In the genomic region with DNA sequence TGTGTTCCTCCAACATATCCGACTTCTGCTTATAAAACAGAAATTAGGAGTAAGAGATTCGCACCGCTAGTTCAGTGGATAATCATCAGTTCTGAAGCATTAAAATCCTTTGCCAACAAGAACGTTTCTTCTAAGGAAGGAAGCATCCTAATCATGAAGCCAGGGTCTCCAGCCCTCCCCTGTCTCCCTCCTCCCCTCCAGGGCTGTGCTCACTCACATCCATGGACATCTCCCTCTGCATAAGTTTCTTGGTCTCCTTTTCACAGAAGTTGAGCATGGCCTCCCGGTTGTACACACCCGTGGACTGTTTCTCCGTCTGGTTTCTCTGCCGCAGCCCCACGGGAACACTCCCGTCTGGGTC, we compare ENCODE assay signal across 10 cellular contexts. TPM values are rescaled to one million over a fixed set of nuclear protein-coding genes. Genes with fewer than 3 reads are reported as not detected.
DNase-seq lines count a peak whose midpoint lies in the region; ATAC-seq and TF ChIP-seq lines count a peak whose summit lies in the region.
"Had no signal": no experiment of that assay in that cellular context is flagged by ENCODE, and none has a peak within 500 bp of the region (broad histone marks: within the 10 kb centered on the region; RNA-seq: fewer than 3 reads in every experiment).

No MANE protein-coding gene starts in this region.

- H3K27ac Mint-ChIP-seq in nephron = peak overlapping the region; percentile 73 to 85 (median 83)
- H3K27ac Mint-ChIP-seq in activated naive CD8-positive, alpha-beta T cell treated with anti-CD3 and anti-CD28 coated beads for 36 hours = no peak overlapping the region

- TF ChIP-seq EP300 in transverse colon (IDR thresholded peaks at IDR 0.05; ENCODE audit: low read depth) = no peak

- intact Hi-C loops in transverse colon (cut with DNase I; ENCODE audit: low total_unique reads) = loop anchor here (2.0 kb wide), 1 partner anchor 49 kb away; no protein-coding TSS in a partner anchor

- H3K4me3 Mint-ChIP-seq in nephron = peak overlapping the region; percentile 73 to 81 (median 79)
- H3K4me3 Mint-ChIP-seq in activated naive CD8-positive, alpha-beta T cell treated with anti-CD3 and anti-CD28 coated beads for 36 hours = no peak overlapping the region

- peak; percentile 26 for ATAC-seq in SK-N-SH treated with all-trans-retinoic acid at 6 μM for 48 hours
- ATAC-seq in GM18498 (IDR thresholded peaks at IDR 0.05; ENCODE audit: unreplicated experiment) = no peak

- WGBS in transverse colon (ENCODE audit: low coverage in 1 of 2), 2 donors = 30 to 63% methylated on average over 3 to 10 of the region's 10 CpGs

- DNase-seq in foreskin fibroblast (peak in 1 of 2 donors; percentile 18), transverse colon (no peak), DMS114 treated with DMSO at 0.1 percent for 48 hours (lab: John Stamatoyannopoulos, UW; ENCODE audit: unreplicated experiment) (no peak), RKO (ENCODE audit: low spot score) (no peak)
- DNase-seq in activated naive CD8-positive, alpha-beta T cell treated with anti-CD3 and anti-CD28 coated beads for 36 hours = no peak
- DNase-seq: cortex of kidney had no signal

- peak overlapping the region; percentile 84 to 91 (median 87) for H3K27ac ChIP-seq in transverse colon
- H3K27ac ChIP-seq: RWPE1 had no signal

- no peak for TF ChIP-seq CTCF in foreskin fibroblast (IDR thresholded peaks at IDR 0.05; ENCODE audit: low read depth, low read length)
- TF ChIP-seq CTCF in nephron (IDR thresholded peaks at IDR 0.05; ENCODE audit: unreplicated experiment in 3 of 3) = no peak
- no peak for TF ChIP-seq CTCF in transverse colon (IDR thresholded peaks at IDR 0.05)

- peaks cover 0 to 10% (median 7%) of the 10 kb centered on the region in 4 donors for H3K4me1 ChIP-seq in transverse colon

- in situ Hi-C loops in transverse colon (cut with MboI; ENCODE audit: low pct_ligation_motif_present in 1 of 4, low pct_unique_long_range_greater_than_20kb in 1 of 4, low sequenced_read_pairs in 3 of 4) = no loop called here

- H3K27me3 Mint-ChIP-seq in nephron (ENCODE audit: low read depth) = peaks cover 19% of the 10 kb centered on the region
- peaks cover 52% of the 10 kb centered on the region for H3K27me3 Mint-ChIP-seq in activated naive CD8-positive, alpha-beta T cell treated with anti-CD3 and anti-CD28 coated beads for 36 hours

- H3K4me1 Mint-ChIP-seq in nephron = peaks cover 51% of the 10 kb centered on the region
- peaks cover 6% of the 10 kb centered on the region for H3K4me1 Mint-ChIP-seq in activated naive CD8-positive, alpha-beta T cell treated with anti-CD3 and anti-CD28 coated beads for 36 hours

- no peaks in the 10 kb centered on the region for H3K36me3 Mint-ChIP-seq in nephron (ENCODE audit: low read depth)
- H3K36me3 Mint-ChIP-seq in activated naive CD8-positive, alpha-beta T cell treated with anti-CD3 and anti-CD28 coated beads for 36 hours = no peaks in the 10 kb centered on the region

- no peak for TF ChIP-seq POLR2A in transverse colon (IDR thresholded peaks at IDR 0.05)

- no peaks in the 10 kb centered on the region for H3K9me3 Mint-ChIP-seq in nephron
- no peaks in the 10 kb centered on the region for H3K9me3 Mint-ChIP-seq in activated naive CD8-positive, alpha-beta T cell treated with anti-CD3 and anti-CD28 coated beads for 36 hours

- H3K9me3 ChIP-seq in transverse colon = no peaks in the 10 kb centered on the region

- H3K4me3 ChIP-seq in foreskin fibroblast (ENCODE audit: low read depth in 1 of 2, low read length in 2 of 2) (peak overlapping the region; percentile 79 to 90), transverse colon (peak overlapping the region; percentile 40 to 57 (median 50))

- peaks cover 32% of the 10 kb centered on the region for H3K27me3 ChIP-seq in transverse colon

- H3K36me3 ChIP-seq in transverse colon = no peaks in the 10 kb centered on the region

TF ChIP-seq in SK-N-SH treated with all-trans-retinoic acid at 6 μM for 48 hours, 23 proteins besides CTCF, POLR2A, EP300 and RAD21:
- TF ChIP-seq ISL1 (CRISPR knock-in tag; IDR thresholded peaks at IDR 0.05) (no peak), ZNF565 (CRISPR knock-in tag; conservative IDR thresholded peaks at IDR 0.05; ENCODE audit: low read depth) (no peak), RARB (CRISPR knock-in tag; IDR thresholded peaks at IDR 0.05) (no peak)
- TF ChIP-seq, protein P1, sequence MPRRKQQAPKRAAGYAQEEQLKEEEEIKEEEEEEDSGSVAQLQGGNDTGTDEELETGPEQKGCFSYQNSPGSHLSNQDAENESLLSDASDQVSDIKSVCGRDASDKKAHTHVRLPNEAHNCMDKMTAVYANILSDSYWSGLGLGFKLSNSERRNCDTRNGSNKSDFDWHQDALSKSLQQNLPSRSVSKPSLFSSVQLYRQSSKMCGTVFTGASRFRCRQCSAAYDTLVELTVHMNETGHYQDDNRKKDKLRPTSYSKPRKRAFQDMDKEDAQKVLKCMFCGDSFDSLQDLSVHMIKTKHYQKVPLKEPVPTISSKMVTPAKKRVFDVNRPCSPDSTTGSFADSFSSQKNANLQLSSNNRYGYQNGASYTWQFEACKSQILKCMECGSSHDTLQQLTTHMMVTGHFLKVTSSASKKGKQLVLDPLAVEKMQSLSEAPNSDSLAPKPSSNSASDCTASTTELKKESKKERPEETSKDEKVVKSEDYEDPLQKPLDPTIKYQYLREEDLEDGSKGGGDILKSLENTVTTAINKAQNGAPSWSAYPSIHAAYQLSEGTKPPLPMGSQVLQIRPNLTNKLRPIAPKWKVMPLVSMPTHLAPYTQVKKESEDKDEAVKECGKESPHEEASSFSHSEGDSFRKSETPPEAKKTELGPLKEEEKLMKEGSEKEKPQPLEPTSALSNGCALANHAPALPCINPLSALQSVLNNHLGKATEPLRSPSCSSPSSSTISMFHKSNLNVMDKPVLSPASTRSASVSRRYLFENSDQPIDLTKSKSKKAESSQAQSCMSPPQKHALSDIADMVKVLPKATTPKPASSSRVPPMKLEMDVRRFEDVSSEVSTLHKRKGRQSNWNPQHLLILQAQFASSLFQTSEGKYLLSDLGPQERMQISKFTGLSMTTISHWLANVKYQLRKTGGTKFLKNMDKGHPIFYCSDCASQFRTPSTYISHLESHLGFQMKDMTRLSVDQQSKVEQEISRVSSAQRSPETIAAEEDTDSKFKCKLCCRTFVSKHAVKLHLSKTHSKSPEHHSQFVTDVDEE (CRISPR knock-in tag; IDR thresholded peaks at IDR 0.05) = no peak
TF ChIP-seq in SK-N-SH treated with all-trans-retinoic acid at 6 μM for 48 hours: peak in this region for 0.

RNA-seq across cellular contexts. Expression of a gene that starts 0.5 kb away (rescaled TPM):
- total RNA-seq in transverse colon = 100 to 1,000 TPM in 3 of 4 donors, 10 to 100 TPM in 1; 73.2 to 166 (median 115) TPM
- not detected for total RNA-seq in activated naive CD8-positive, alpha-beta T cell treated with anti-CD3 and anti-CD28 coated beads for 36 hours

RNA-seq across cellular contexts. Expression of a gene that starts 9.5 kb away (rescaled TPM):
- 10 to 100 TPM in 3 of 4 donors, 1 to 10 TPM in 1; 3.0 to 37.0 (median 33.7) TPM for total RNA-seq in transverse colon
- 100 to 1,000 TPM; 116 to 120 TPM for total RNA-seq in activated naive CD8-positive, alpha-beta T cell treated with anti-CD3 and anti-CD28 coated beads for 36 hours

RNA-seq across cellular contexts. Expression of a gene that starts 36.6 kb away (rescaled TPM):
- 100 to 1,000 TPM; 118 to 285 (median 184) TPM for total RNA-seq in transverse colon
- 10 to 100 TPM; 33.1 to 34.0 TPM for total RNA-seq in activated naive CD8-positive, alpha-beta T cell treated with anti-CD3 and anti-CD28 coated beads for 36 hours

RNA-seq across cellular contexts. Expression of a gene that starts 57.1 kb away (rescaled TPM):
- total RNA-seq in transverse colon = 1 to 10 TPM; 2.2 to 6.7 (median 4.6) TPM
- not detected for total RNA-seq in activated naive CD8-positive, alpha-beta T cell treated with anti-CD3 and anti-CD28 coated beads for 36 hours

Comparison
In these comparisons a context has a peak if more than half of its experiments do, and no peak if none do; other contexts are left out.
1. RNA of a gene that starts 0.5 kb away (total RNA-seq): 73.2 to 166 TPM in transverse colon; not detected in activated naive CD8-positive, alpha-beta T cell treated with anti-CD3 and anti-CD28 coated beads for 36 hours; every median in the first group is over 10 times any median in the second.